In genomic region chr15:94387854-94388441, GRCh38 we compare ENCODE assay signal across 13 cellular contexts.
DNase-seq lines count a peak whose midpoint lies in the region; ATAC-seq and TF ChIP-seq lines count a peak whose summit lies in the region.
"Had no signal": no experiment of that assay in that cellular context is flagged by ENCODE, and none has a peak within 500 bp of the region (broad histone marks: within the 10 kb centered on the region; RNA-seq: fewer than 3 reads in every experiment).

No MANE protein-coding gene starts in this region.

- H3K14ac ChIP-seq in mesenchymal stem cell (ENCODE audit: low read length in 2 of 2): no peak overlapping the region

- H3K79me2 ChIP-seq in OCI-LY7 (ENCODE audit: insufficient read depth, low read depth, low read length) (no peaks in the 10 kb centered on the region), neural progenitor cell (ENCODE audit: low read depth) (no peaks in the 10 kb centered on the region)

- intact Hi-C loops in OCI-LY7 (cut with micrococcal nuclease; ENCODE audit: unreplicated experiment) (no loop called here), prostate gland (cut with DNase I) (no loop called here)

- peak overlapping the region in 1 of 2 experiments; percentile 48 for H3K18ac ChIP-seq in mesenchymal stem cell (ENCODE audit: low read depth in 1 of 2, low read length in 2 of 2)

- no TSS peak for BruUV-seq in OCI-LY7 (replicated peaks; lab: Mats Ljungman, UMichigan)

- ATAC-seq in GM18907 (IDR thresholded peaks at IDR 0.05; ENCODE audit: unreplicated experiment) (peak; percentile 81), HG02610 (IDR thresholded peaks at IDR 0.05; ENCODE audit: unreplicated experiment) (peak; percentile 63)

- peak overlapping the region; percentile 54 for H3K4me2 ChIP-seq in OCI-LY7 (ENCODE audit: low read length)
- no peak overlapping the region for H3K4me2 ChIP-seq in mesenchymal stem cell (ENCODE audit: low read length, poor library complexity, severe bottlenecking)
- no peak overlapping the region for H3K4me2 ChIP-seq in neural progenitor cell

- CTCF ChIA-PET in OCI-LY7 (lab: Charles Lee; ENCODE audit: unreplicated experiment): no interaction called here

- no peaks in the 10 kb centered on the region for H3F3A ChIP-seq in neural progenitor cell (ENCODE audit: low read depth)

- H3K9ac ChIP-seq in mesenchymal stem cell (ENCODE audit: low read length) (no peak overlapping the region), neural progenitor cell (no peak overlapping the region)

- peaks cover 32% of the 10 kb centered on the region for H3K4me1 ChIP-seq in OCI-LY7 (ENCODE audit: insufficient read depth, low read length, poor library complexity, severe bottlenecking)
- peaks cover 2% of the 10 kb centered on the region for H3K4me1 ChIP-seq in mesenchymal stem cell (ENCODE audit: control insufficient read depth, insufficient read depth, low read depth, low read length)
- H3K4me1 ChIP-seq in prostate gland (replicated peaks): no peaks in the 10 kb centered on the region
- no peaks in the 10 kb centered on the region for H3K4me1 ChIP-seq in neural progenitor cell

- H3K27me3 Mint-ChIP-seq in neural progenitor cell (ENCODE audit: insufficient read depth, low read depth): no peaks in the 10 kb centered on the region

- no peaks in the 10 kb centered on the region for H4K20me1 ChIP-seq in OCI-LY7 (ENCODE audit: insufficient read depth, low read length)
- H4K20me1 ChIP-seq in neural progenitor cell (ENCODE audit: low read depth): no peaks in the 10 kb centered on the region

- POLR2A ChIA-PET in OCI-LY7 (lab: Charles Lee): interaction anchor here (0.6 to 1.2 kb wide), 6 partner anchors 8 to 1416 kb away, joined by 3 to 4 read pairs (median 3); no protein-coding TSS in a partner anchor

- no peaks in the 10 kb centered on the region for H3K9me3 ChIP-seq in OCI-LY7 (ENCODE audit: low read length)
- no peaks in the 10 kb centered on the region for H3K9me3 ChIP-seq in mesenchymal stem cell (ENCODE audit: control insufficient read depth, low read length)
- H3K9me3 ChIP-seq in prostate gland: no peaks in the 10 kb centered on the region
- no peaks in the 10 kb centered on the region for H3K9me3 ChIP-seq in neural progenitor cell (ENCODE audit: low read depth)

- H2BK5ac ChIP-seq in mesenchymal stem cell (ENCODE audit: low read depth, low read length, poor library complexity, severe bottlenecking): no peak overlapping the region

- no peak overlapping the region for H3K23ac ChIP-seq in mesenchymal stem cell (ENCODE audit: low read length in 2 of 2)

- H3K9me3 Mint-ChIP-seq in neural progenitor cell: no peaks in the 10 kb centered on the region

- H4K91ac ChIP-seq in mesenchymal stem cell (ENCODE audit: low read length): no peak overlapping the region

- no peaks in the 10 kb centered on the region for H3K9me2 ChIP-seq in OCI-LY7 (ENCODE audit: insufficient read depth, low read length)

- H3K27me3 ChIP-seq in mesenchymal stem cell (ENCODE audit: control insufficient read depth in 1 of 2, insufficient read depth in 1 of 2, low read length in 2 of 2): no peaks in the 10 kb centered on the region
- no peaks in the 10 kb centered on the region for H3K27me3 ChIP-seq in prostate gland (replicated peaks; ENCODE audit: insufficient read depth)
- no peaks in the 10 kb centered on the region for H3K27me3 ChIP-seq in neural progenitor cell

- H3K4ac ChIP-seq in mesenchymal stem cell (ENCODE audit: low read depth in 1 of 2, low read length in 2 of 2): no peak overlapping the region

- no peaks in the 10 kb centered on the region for H3K79me1 ChIP-seq in mesenchymal stem cell (replicated peaks; ENCODE audit: low read length, poor library complexity, severe bottlenecking)

- H4K8ac ChIP-seq in mesenchymal stem cell (ENCODE audit: low read length): peak overlapping the region; percentile 7

- no peak overlapping the region for H2AFZ ChIP-seq in OCI-LY7 (ENCODE audit: low read length)
- H2AFZ ChIP-seq in mesenchymal stem cell (ENCODE audit: low read depth, low read length): no peak overlapping the region
- H2AFZ ChIP-seq in neural progenitor cell (replicated peaks): no peak overlapping the region

- H3K36me3 ChIP-seq in OCI-LY7 (ENCODE audit: insufficient read depth, low read length): peaks cover 73% of the 10 kb centered on the region
- H3K36me3 ChIP-seq in mesenchymal stem cell (ENCODE audit: control insufficient read depth in 1 of 2, insufficient read depth in 2 of 2, low read depth in 1 of 2, low read length in 2 of 2): peaks cover 0 to 5% of the 10 kb centered on the region in 2 experiments
- no peaks in the 10 kb centered on the region for H3K36me3 ChIP-seq in prostate gland
- no peaks in the 10 kb centered on the region for H3K36me3 ChIP-seq in neural progenitor cell
- H3K36me3 ChIP-seq: WERI-Rb-1 had no signal

- no peak overlapping the region for H2AK5ac ChIP-seq in mesenchymal stem cell (ENCODE audit: low read length, severe bottlenecking)

- no peak overlapping the region for H2BK15ac ChIP-seq in mesenchymal stem cell (ENCODE audit: low read depth, poor library complexity, severe bottlenecking)

- no peaks in the 10 kb centered on the region for H3K4me1 Mint-ChIP-seq in neural progenitor cell

- no peak overlapping the region for H3K4me3 Mint-ChIP-seq in neural progenitor cell

- TF ChIP-seq CTCF in OCI-LY7 (conservative IDR thresholded peaks at IDR 0.05; ENCODE audit: low read length) (0 out of 2 replicates have a peak, but pooled peaks have one; percentile 8), prostate gland (IDR thresholded peaks at IDR 0.05) (no peak), neural progenitor cell (IDR thresholded peaks at IDR 0.05) (no peak)

- H3K27ac ChIP-seq in OCI-LY7 (ENCODE audit: low read depth, low read length, poor library complexity, severe bottlenecking): peak overlapping the region; percentile 13
- H3K27ac ChIP-seq in mesenchymal stem cell (ENCODE audit: low read length, poor library complexity, severe bottlenecking): no peak overlapping the region
- H3K27ac ChIP-seq in prostate gland: no peak overlapping the region
- H3K27ac ChIP-seq in neural progenitor cell: no peak overlapping the region
- H3K27ac ChIP-seq: WERI-Rb-1 had no signal

- H3K4me3 ChIP-seq in OCI-LY7 (ENCODE audit: low read depth, low read length, poor library complexity, severe bottlenecking) (peak overlapping the region; percentile 20), mesenchymal stem cell (ENCODE audit: insufficient read depth in 1 of 2, low read depth in 1 of 2, low read length in 2 of 2) (no peak overlapping the region), prostate gland (no peak overlapping the region), neural progenitor cell (no peak overlapping the region)

- no peak overlapping the region for H3K27ac Mint-ChIP-seq in neural progenitor cell

- 76% methylated on average over 7 of the region's 7 CpGs for WGBS in mesenchymal stem cell
- WGBS in prostate gland: 77% methylated on average over 7 of the region's 7 CpGs

- TF ChIP-seq POLR2A in prostate gland (IDR thresholded peaks at IDR 0.05): no peak

- DNase-seq in OCI-LY7 (ENCODE audit: low spot score) (peak; percentile 77), mesenchymal stem cell (peak; percentile 27), prostate gland (ENCODE audit: low spot score) (no peak), COLO829 (ENCODE audit: low spot score) (no peak), NCI-H187 (lab: John Stamatoyannopoulos, UW) (no peak), neural progenitor cell (ENCODE audit: low spot score) (no peak)
- DNase-seq: GDM1, IMR-90, NCI-H774, retina, WERI-Rb-1 had no signal

- H2BK120ac ChIP-seq in mesenchymal stem cell (ENCODE audit: low read depth, low read length): no peak overlapping the region

- no peak overlapping the region for H2BK12ac ChIP-seq in mesenchymal stem cell (ENCODE audit: low read length in 2 of 2)

- H3K36me3 Mint-ChIP-seq in neural progenitor cell: no peaks in the 10 kb centered on the region

Comparison
In these comparisons a context has a peak if more than half of its experiments do, and no peak if none do; other contexts are left out.
1. DNase-seq: peak in OCI-LY7 (single experiment) and mesenchymal stem cell (single experiment); none in prostate gland (single experiment), COLO829 (single experiment), NCI-H187 (0 of 2) and neural progenitor cell (single experiment).